In genomic region chr13:26529441-26529840, GRCh38 we compare ENCODE assay signal across 8 cellular contexts. TPM values are rescaled to one million over a fixed set of nuclear protein-coding genes. Genes with fewer than 3 reads are reported as not detected.
DNase-seq lines count a peak whose midpoint lies in the region; ATAC-seq, FAIRE-seq and TF ChIP-seq lines count a peak whose summit lies in the region.

No MANE protein-coding gene starts in this region.

- POLR2A ChIA-PET in HepG2 (lab: Yijun Ruan, JAX): interaction anchor here (1.3 kb wide), 1 partner anchor 28 kb away, joined by 3 read pairs; the partner anchor contains the start of gene WASF3

- no peaks in the 10 kb centered on the region for H3K4me1 Mint-ChIP-seq in Calu3 (ENCODE audit: low read depth, unreplicated experiment)
- no peaks in the 10 kb centered on the region for H3K4me1 Mint-ChIP-seq in activated T-helper 2 cell treated with anti-CD3 and anti-CD28 coated beads, Interferon-gamma antibody, Interleukin-2, Interleukin-4, amounts not matched to agents 10 μg/mL and 5 μg/mL and 100 μg/mL, durations not matched to agents 14 hours and 24 hours and 36 hours (ENCODE audit: low read depth)

- H3K4me1 ChIP-seq in adipocyte (ENCODE audit: control insufficient read depth, insufficient read depth, low read length): peaks cover 2% of the 10 kb centered on the region
- no peaks in the 10 kb centered on the region for H3K4me1 ChIP-seq in HepG2 (ENCODE audit: insufficient read depth, low read length)

- H3K27ac Mint-ChIP-seq in Calu3 (ENCODE audit: unreplicated experiment): no peak overlapping the region
- no peak overlapping the region for H3K27ac Mint-ChIP-seq in activated T-helper 2 cell treated with anti-CD3 and anti-CD28 coated beads, Interferon-gamma antibody, Interleukin-2, Interleukin-4, amounts not matched to agents 10 μg/mL and 5 μg/mL and 100 μg/mL, durations not matched to agents 14 hours and 24 hours and 36 hours

- BruUV-seq in Calu3 (replicated peaks; lab: Mats Ljungman, UMichigan): no TSS peak
- BruUV-seq in HepG2 (replicated peaks; lab: Mats Ljungman, UMichigan): no TSS peak

- TF ChIP-seq POLR2A in HepG2 (IDR thresholded peaks at IDR 0.05; ENCODE audit: insufficient read depth in 1 of 2, low read depth in 2 of 2, low read length in 2 of 2): no peak

- no peak overlapping the region for H3K27ac ChIP-seq in HepG2 (ENCODE audit: extremely low read length, insufficient read depth, low read length)

- no peak for TF ChIP-seq CTCF in Calu3 (IDR thresholded peaks at IDR 0.05; ENCODE audit: unreplicated experiment)
- TF ChIP-seq CTCF in HepG2 (CRISPR knock-in tag; IDR thresholded peaks at IDR 0.05): no peak

- no peak overlapping the region for H2AFZ ChIP-seq in HepG2 (ENCODE audit: low read length)

- 4% methylated on average over 6 of the region's 6 CpGs for WGBS in HepG2 (ENCODE audit: low lambda C conversion rate)

- in situ Hi-C loops in HepG2 (cut with HindIII; ENCODE audit: extremely low pct_ligation_motif_present, low pct_unique_long_range_greater_than_20kb): no loop called here

- H4K20me1 ChIP-seq in HepG2 (ENCODE audit: insufficient read depth, low read length): no peaks in the 10 kb centered on the region

- H3K4me2 ChIP-seq in HepG2 (ENCODE audit: low read depth, low read length): no peak overlapping the region

- H3K4me3 Mint-ChIP-seq in Calu3 (ENCODE audit: low read depth, unreplicated experiment): no peak overlapping the region
- H3K4me3 Mint-ChIP-seq in activated T-helper 2 cell treated with anti-CD3 and anti-CD28 coated beads, Interferon-gamma antibody, Interleukin-2, Interleukin-4, amounts not matched to agents 10 μg/mL and 5 μg/mL and 100 μg/mL, durations not matched to agents 14 hours and 24 hours and 36 hours (ENCODE audit: low read depth): no peak overlapping the region

- no peak overlapping the region for H3K4me3 ChIP-seq in adipocyte (ENCODE audit: low read length)
- H3K4me3 ChIP-seq in HepG2 (replicated peaks in 1 of 3; ENCODE audit: insufficient read depth in 1 of 3, low read depth in 2 of 3, low read length in 3 of 3): no peak overlapping the region

- peaks cover 74% of the 10 kb centered on the region for H3K27me3 Mint-ChIP-seq in Calu3 (ENCODE audit: unreplicated experiment)
- no peaks in the 10 kb centered on the region for H3K27me3 Mint-ChIP-seq in activated T-helper 2 cell treated with anti-CD3 and anti-CD28 coated beads, Interferon-gamma antibody, Interleukin-2, Interleukin-4, amounts not matched to agents 10 μg/mL and 5 μg/mL and 100 μg/mL, durations not matched to agents 14 hours and 24 hours and 36 hours (ENCODE audit: low read depth)

- no peaks in the 10 kb centered on the region for H3K36me3 Mint-ChIP-seq in Calu3 (ENCODE audit: insufficient read depth, unreplicated experiment)
- H3K36me3 Mint-ChIP-seq in activated T-helper 2 cell treated with anti-CD3 and anti-CD28 coated beads, Interferon-gamma antibody, Interleukin-2, Interleukin-4, amounts not matched to agents 10 μg/mL and 5 μg/mL and 100 μg/mL, durations not matched to agents 14 hours and 24 hours and 36 hours (ENCODE audit: low read depth): no peaks in the 10 kb centered on the region

- intact Hi-C loops in Calu3 (cut with micrococcal nuclease; ENCODE audit: unreplicated experiment) (no loop called here), HepG2 (cut with micrococcal nuclease; ENCODE audit: unreplicated experiment) (loop anchor here (1.0 kb wide), 1 partner anchor 28 kb away; no protein-coding TSS in a partner anchor)
- intact Hi-C loops in activated T-helper 2 cell treated with anti-CD3 and anti-CD28 coated beads, Interferon-gamma antibody, Interleukin-2, Interleukin-4, amounts not matched to agents 10 μg/mL and 5 μg/mL and 100 μg/mL, durations not matched to agents 14 hours and 24 hours and 36 hours (cut with micrococcal nuclease): no loop called here

- no peak overlapping the region for H3K9ac ChIP-seq in adipocyte (ENCODE audit: low read length)
- no peak overlapping the region for H3K9ac ChIP-seq in HepG2 (ENCODE audit: insufficient read depth, low read depth, low read length)

- H3K9me3 Mint-ChIP-seq in Calu3 (ENCODE audit: low read depth, unreplicated experiment): no peaks in the 10 kb centered on the region
- no peaks in the 10 kb centered on the region for H3K9me3 Mint-ChIP-seq in activated T-helper 2 cell treated with anti-CD3 and anti-CD28 coated beads, Interferon-gamma antibody, Interleukin-2, Interleukin-4, amounts not matched to agents 10 μg/mL and 5 μg/mL and 100 μg/mL, durations not matched to agents 14 hours and 24 hours and 36 hours

- TF ChIP-seq EP300 in Ishikawa (IDR thresholded peaks at IDR 0.05; ENCODE audit: borderline replicate concordance) (no peak), HepG2 (IDR thresholded peaks at IDR 0.05; ENCODE audit: low read depth in 2 of 2, low read length in 2 of 2) (no peak), HepG2 (CRISPR knock-in tag; IDR thresholded peaks at IDR 0.05; ENCODE audit: borderline replicate concordance) (no peak)

- CTCF ChIA-PET in Calu3 (lab: Charles Lee) (no interaction called here), HepG2 (lab: Yijun Ruan, JAX; ENCODE audit: low intra/inter-chr PET ratio, low total read pairs) (no interaction called here)

- no peak for TF ChIP-seq RAD21 in Ishikawa (IDR thresholded peaks at IDR 0.05; ENCODE audit: low read depth)
- TF ChIP-seq RAD21 in HepG2 (CRISPR knock-in tag; IDR thresholded peaks at IDR 0.05): no peak

- ATAC-seq in HepG2 (no peak), HG03342 (IDR thresholded peaks at IDR 0.05; ENCODE audit: unreplicated experiment) (no peak), HG03159 (IDR thresholded peaks at IDR 0.05; ENCODE audit: unreplicated experiment) (no peak)

- H3K27me3 ChIP-seq in adipocyte (replicated peaks; ENCODE audit: control insufficient read depth, insufficient read depth, low read length) (peaks cover 8% of the 10 kb centered on the region), HepG2 (ENCODE audit: control insufficient read depth in 1 of 2, insufficient read depth in 2 of 2, low read length in 2 of 2) (no peaks in the 10 kb centered on the region)

- no peaks in the 10 kb centered on the region for H3K9me3 ChIP-seq in adipocyte (ENCODE audit: control insufficient read depth, low read length)
- H3K9me3 ChIP-seq in HepG2 (ENCODE audit: low read length): no peaks in the 10 kb centered on the region

- DNase-seq in Calu3 (peak; percentile 32), adipocyte (ENCODE audit: low read depth) (peak; percentile 75), HepG2 (ENCODE audit: low spot score) (peak; percentile 15), C1 segment of cervical spinal cord (lab: John Stamatoyannopoulos, UW) (no peak)
- no peak for DNase-seq in activated T-helper 2 cell treated with anti-CD3 and anti-CD28 coated beads, Interferon-gamma antibody, Interleukin-2, Interleukin-4, amounts not matched to agents 10 μg/mL and 5 μg/mL and 100 μg/mL, durations not matched to agents 14 hours and 24 hours and 36 hours (ENCODE audit: low spot score)

- no peak for FAIRE-seq in HepG2 (lab: Jason Lieb, UNC)

- no peaks in the 10 kb centered on the region for H3K79me2 ChIP-seq in HepG2 (ENCODE audit: insufficient read depth, low read length)

- no peaks in the 10 kb centered on the region for H3K36me3 ChIP-seq in adipocyte (ENCODE audit: control insufficient read depth, insufficient read depth, low read length, severe bottlenecking)
- no peaks in the 10 kb centered on the region for H3K36me3 ChIP-seq in HepG2 (replicated peaks in 1 of 2; ENCODE audit: control insufficient read depth in 1 of 2, insufficient read depth in 2 of 2, low read length in 2 of 2)

TF ChIP-seq in HepG2, 621 proteins besides CTCF, POLR2A, EP300 and RAD21 (continues in another document):
- TF ChIP-seq ZC3H4 (CRISPR knock-in tag; IDR thresholded peaks at IDR 0.05; ENCODE audit: borderline replicate concordance): no peak
- TF ChIP-seq TOPORS (CRISPR knock-in tag; IDR thresholded peaks at IDR 0.05): no peak
- TF ChIP-seq ETV5 (CRISPR knock-in tag; IDR thresholded peaks at IDR 0.05; ENCODE audit: borderline replicate concordance): no peak
- no peak for TF ChIP-seq NAIF1 (CRISPR knock-in tag; IDR thresholded peaks at IDR 0.05; ENCODE audit: borderline replicate concordance)
- TF ChIP-seq ZNF605 (CRISPR knock-in tag; IDR thresholded peaks at IDR 0.05): no peak
- peak; percentile 84; the same call in 1 of the 2 replicates for TF ChIP-seq EHMT2 (IDR thresholded peaks at IDR 0.05; ENCODE audit: borderline replicate concordance, low read depth, low read length)

RNA-seq across cellular contexts. Expression of gene WASF3, which starts 28.0 kb away (rescaled TPM):
- total RNA-seq in Calu3 (2022) (8.7 and 10.1 TPM in 2 replicates), HepG2 (2016; rRNA removed; fragmentation: Illumina TruSeq; extraction: Trizol) (10.4 and 13.3 TPM in 2 replicates)
- total RNA-seq in HepG2 (2016; cell fraction: cytosol; rRNA removed; fragmentation: Illumina TruSeq; extraction: Trizol; ENCODE audit: low read depth): 2.9 and 3.0 TPM in 2 replicates
- 10.6 and 10.8 TPM in 2 replicates for total RNA-seq in HepG2 (2016; cell fraction: insoluble cytoplasmic fraction; rRNA removed; fragmentation: Illumina TruSeq; extraction: Trizol)
- total RNA-seq in HepG2 (2016; cell fraction: membrane; rRNA removed; fragmentation: Illumina TruSeq; extraction: Trizol): 17.8 and 19.7 TPM in 2 replicates
- 8.8 and 10.1 TPM in 2 replicates for total RNA-seq in HepG2 (2016; cell fraction: nucleus; rRNA removed; fragmentation: Illumina TruSeq; extraction: Trizol)
- polyA plus RNA-seq in HepG2 (2011; rRNA removed): 12.1 and 17.2 TPM in 2 replicates
- 7.4 and 8.4 TPM in 2 replicates for polyA plus RNA-seq in HepG2 (2011; cell fraction: cytosol; rRNA removed)
- polyA plus RNA-seq in HepG2 (2011; cell fraction: nucleus; rRNA removed): 8.3 and 8.8 TPM in 2 replicates
- polyA plus RNA-seq in HepG2 (2012): 9.8 and 11.3 TPM in 2 replicates
- polyA plus RNA-seq in HepG2 (2016; cell fraction: cytosol; fragmentation: Illumina TruSeq; extraction: Trizol; ENCODE audit: low read depth): 2.2 and 2.4 TPM in 2 replicates
- 12.6 and 14.8 TPM in 2 replicates for polyA plus RNA-seq in HepG2 (2016; cell fraction: insoluble cytoplasmic fraction; fragmentation: Illumina TruSeq; extraction: Trizol; ENCODE audit: low read depth)
- polyA plus RNA-seq in HepG2 (2016; cell fraction: membrane; fragmentation: Illumina TruSeq; extraction: Trizol; ENCODE audit: low read depth): 12.2 and 13.4 TPM in 2 replicates
- polyA plus RNA-seq in HepG2 (2016; cell fraction: nucleus; fragmentation: Illumina TruSeq; extraction: Trizol; ENCODE audit: insufficient read depth, low read depth): 13.2 and 13.7 TPM in 2 replicates
- 12.1 TPM in 1 of 2 replicates, not detected in the other for polyA minus RNA-seq in HepG2 (2011; rRNA and poly(A)+ RNA removed; ENCODE audit: low replicate concordance)
- polyA minus RNA-seq in HepG2 (2011; cell fraction: cytosol; rRNA and poly(A)+ RNA removed): 7.7 and 8.0 TPM in 2 replicates
- 6.6 and 7.0 TPM in 2 replicates for polyA minus RNA-seq in HepG2 (2011; cell fraction: nucleus; rRNA and poly(A)+ RNA removed)
- total RNA-seq in activated T-helper 2 cell treated with anti-CD3 and anti-CD28 coated beads, Interferon-gamma antibody, Interleukin-2, Interleukin-4, amounts not matched to agents 10 μg/mL and 5 μg/mL and 100 μg/mL, durations not matched to agents 14 hours and 24 hours and 36 hours: 0.25 and 0.57 TPM in 2 replicates

Comparison
In these comparisons a context has a peak if more than half of its experiments do, and no peak if none do; other contexts are left out.
1. DNase-seq: peak in Calu3 (single experiment), adipocyte (single experiment) and HepG2 (single experiment); none in activated T-helper 2 cell treated with anti-CD3 and anti-CD28 coated beads, Interferon-gamma antibody, Interleukin-2, Interleukin-4, amounts not matched to agents 10 μg/mL and 5 μg/mL and 100 μg/mL, durations not matched to agents 14 hours and 24 hours and 36 hours (single experiment) and C1 segment of cervical spinal cord (0 of 14).